4 cellular contexts compared by ENCODE assay signal in genomic region chr4:69218491-69218890, GRCh38. TPM values are rescaled to one million over a fixed set of nuclear protein-coding genes. Genes with fewer than 3 reads are reported as not detected.
"Had no signal": no experiment of that assay in that cellular context is flagged by ENCODE, and none has a peak within 500 bp of the region (broad histone marks: within the 10 kb centered on the region; RNA-seq: fewer than 3 reads in every experiment).

No MANE protein-coding gene starts in this region.

RNA-seq across cellular contexts. Expression of gene UGT2B11, which starts 3.9 kb away (rescaled TPM):
- total RNA-seq: HT-29, IMR-90, K562 had no signal
- polyA plus RNA-seq: IgD-negative memory B cell, IMR-90 had no signal
